18 cellular contexts compared by ENCODE assay signal in genomic region chr3:42763023-42763422, GRCh38. TPM values are rescaled to one million over a fixed set of nuclear protein-coding genes. Genes with fewer than 3 reads are reported as not detected.
A peak's percentile ranks its signal among the peaks of the same experiment; 100 is the strongest.
DNase-seq lines count a peak whose midpoint lies in the region; ATAC-seq, FAIRE-seq and TF ChIP-seq lines count a peak whose summit lies in the region.
"Had no signal": no experiment of that assay in that cellular context is flagged by ENCODE, and none has a peak within 500 bp of the region (broad histone marks: within the 10 kb centered on the region; RNA-seq: fewer than 3 reads in every experiment).

No MANE protein-coding gene starts in this region.

- H2AFZ ChIP-seq in fibroblast of lung (ENCODE audit: low read length) (no peak overlapping the region), osteoblast (ENCODE audit: low read length) (peak overlapping the region; percentile 12), PC-9 (no peak overlapping the region)
- H2AFZ ChIP-seq: parathyroid adenoma had no signal

- DNase-seq in GM18507 (ENCODE audit: extremely low spot score, insufficient read length, low read depth) (no peak), NCI-H1048 (lab: John Stamatoyannopoulos, UW) (peak; percentile 48), fibroblast of lung (ENCODE audit: low read depth in 2 of 2) (peak; percentile 57 to 78), osteoblast (ENCODE audit: insufficient read length, low spot score, missing footprints) (no peak), SJCRH30 (no peak), PC-9 (no peak), left lung (no peak)
- DNase-seq in activated effector memory CD4-positive, alpha-beta T cell treated with anti-CD3 and anti-CD28 coated beads, Interleukin-2, amount 50 U/mL, for 16 hours, result no peak
- DNase-seq: activated CD8-positive, alpha-beta memory T cell treated with anti-CD3 and anti-CD28 coated beads, Interleukin-2, amount 50 U/mL, for 48 hours; C1 segment of cervical spinal cord; effector CD8-positive, alpha-beta T cell; mesendoderm; NCI-H748 treated with DMSO at 0.1 percent for 48 hours; stimulated activated naive CD4-positive, alpha-beta T cell treated with Interleukin-2 at 50 U/mL for 16 hours had no signal

- H3K4me1 ChIP-seq in fibroblast of lung (ENCODE audit: control insufficient read depth, extremely low read depth, insufficient read depth, low read length) (peaks cover 4% of the 10 kb centered on the region), osteoblast (ENCODE audit: insufficient read depth, low read length) (peaks cover 10% of the 10 kb centered on the region), SJCRH30 (no peaks in the 10 kb centered on the region), PC-9 (replicated peaks; ENCODE audit: insufficient read depth) (peaks cover 7% of the 10 kb centered on the region; the same call in 1 of the 2 replicates), left lung (peaks cover 0 to 44% of the 10 kb centered on the region in 2 donors)
- H3K4me1 ChIP-seq: parathyroid adenoma had no signal

- intact Hi-C loops in PC-9 (cut with micrococcal nuclease; ENCODE audit: unreplicated experiment), result no loop called here
- intact Hi-C loops in left lung (cut with DNase I), result no loop called here

- no peak for ATAC-seq in left lung

- no peaks in the 10 kb centered on the region for H3K9me2 ChIP-seq in PC-9 (ENCODE audit: insufficient read depth)

- FAIRE-seq in GM18507 (lab: Jason Lieb, UNC), result peak; percentile 46
- FAIRE-seq: G401.6 had no signal

- BruUV-seq in PC-9 (replicated peaks; lab: Mats Ljungman, UMichigan), result no TSS peak

- peaks cover 6% of the 10 kb centered on the region for H3K27me3 ChIP-seq in fibroblast of lung (ENCODE audit: control insufficient read depth, insufficient read depth, low read length)
- peaks cover 6% of the 10 kb centered on the region for H3K27me3 ChIP-seq in osteoblast (ENCODE audit: insufficient read depth, low read length)
- H3K27me3 ChIP-seq in SJCRH30, result no peaks in the 10 kb centered on the region
- no peaks in the 10 kb centered on the region for H3K27me3 ChIP-seq in PC-9 (ENCODE audit: insufficient read depth, low read depth)
- H3K27me3 ChIP-seq in left lung, result no peaks in the 10 kb centered on the region

- peaks cover 9% of the 10 kb centered on the region for H3F3A ChIP-seq in PC-9 (ENCODE audit: insufficient read depth, low read depth)

- TF ChIP-seq CTCF in fibroblast of lung (conservative IDR thresholded peaks at IDR 0.05 in 1 of 2, IDR thresholded peaks at IDR 0.05 in 1 of 2; ENCODE audit: low read depth in 1 of 2, low read length in 2 of 2) (no peak), osteoblast (IDR thresholded peaks at IDR 0.05; ENCODE audit: extremely low read depth, low read depth, low read length) (no peak), PC-9 (conservative IDR thresholded peaks at IDR 0.05) (no peak), left lung (IDR thresholded peaks at IDR 0.05) (no peak)

- H3K27ac ChIP-seq in fibroblast of lung (ENCODE audit: insufficient read depth, low read length), result no peak overlapping the region
- H3K27ac ChIP-seq in osteoblast (ENCODE audit: low read depth, low read length), result no peak overlapping the region
- H3K27ac ChIP-seq in SJCRH30, result no peak overlapping the region
- H3K27ac ChIP-seq in PC-9, result no peak overlapping the region
- H3K27ac ChIP-seq in left lung, result peak overlapping the region in 1 of 2 donors; percentile 83
- H3K27ac ChIP-seq: parathyroid adenoma had no signal

- H3K79me2 ChIP-seq in fibroblast of lung (ENCODE audit: control insufficient read depth, insufficient read depth, low read length), result no peaks in the 10 kb centered on the region
- H3K79me2 ChIP-seq in osteoblast (ENCODE audit: insufficient read depth, low read length), result no peaks in the 10 kb centered on the region
- no peaks in the 10 kb centered on the region for H3K79me2 ChIP-seq in PC-9 (ENCODE audit: low read depth)
- H3K79me2 ChIP-seq: parathyroid adenoma had no signal

- no peak overlapping the region for H3K9ac ChIP-seq in fibroblast of lung (ENCODE audit: insufficient read depth, low read length)
- H3K9ac ChIP-seq: parathyroid adenoma had no signal

- H3K9me3 ChIP-seq in fibroblast of lung (ENCODE audit: control insufficient read depth, insufficient read depth, low read depth, low read length) (no peaks in the 10 kb centered on the region), osteoblast (ENCODE audit: low read depth, low read length) (no peaks in the 10 kb centered on the region), SJCRH30 (replicated peaks) (no peaks in the 10 kb centered on the region), PC-9 (ENCODE audit: insufficient read depth, low read depth) (no peaks in the 10 kb centered on the region; the same call in 1 of the 2 replicates), left lung (no peaks in the 10 kb centered on the region)

- no peak overlapping the region for H3K4me2 ChIP-seq in fibroblast of lung (ENCODE audit: extremely low read depth, insufficient read depth, low read length)
- peak overlapping the region; percentile 37 for H3K4me2 ChIP-seq in osteoblast (ENCODE audit: insufficient read depth, low read length)
- no peak overlapping the region for H3K4me2 ChIP-seq in PC-9

- H3K36me3 ChIP-seq in fibroblast of lung (ENCODE audit: control insufficient read depth, insufficient read depth, low read length) (no peaks in the 10 kb centered on the region), osteoblast (ENCODE audit: insufficient read depth, low read length) (no peaks in the 10 kb centered on the region), SJCRH30 (no peaks in the 10 kb centered on the region), PC-9 (ENCODE audit: low read depth) (no peaks in the 10 kb centered on the region), left lung (no peaks in the 10 kb centered on the region)

- no peak overlapping the region for H3K4me3 ChIP-seq in fibroblast of lung (replicated peaks in 1 of 4; ENCODE audit: control extremely low read depth in 1 of 4, insufficient read depth in 1 of 4, low read depth in 3 of 4, low read length in 4 of 4)
- H3K4me3 ChIP-seq in osteoblast (ENCODE audit: insufficient read depth, low read length), result no peak overlapping the region
- no peak overlapping the region for H3K4me3 ChIP-seq in SJCRH30
- no peak overlapping the region for H3K4me3 ChIP-seq in PC-9
- no peak overlapping the region for H3K4me3 ChIP-seq in left lung

- CTCF ChIA-PET in PC-9 (lab: Charles Lee), result no interaction called here

- no peaks in the 10 kb centered on the region for H4K20me1 ChIP-seq in fibroblast of lung (ENCODE audit: control insufficient read depth, extremely low read depth, insufficient read depth, low read length)
- no peaks in the 10 kb centered on the region for H4K20me1 ChIP-seq in osteoblast (ENCODE audit: insufficient read depth, low read length)
- no peaks in the 10 kb centered on the region for H4K20me1 ChIP-seq in PC-9 (ENCODE audit: insufficient read depth)

- POLR2A ChIA-PET in PC-9 (lab: Charles Lee; ENCODE audit: unreplicated experiment), result no interaction called here

RNA-seq across cellular contexts. Expression of gene CCDC13, which starts 10.0 kb away (rescaled TPM):
- total RNA-seq in fibroblast of lung, result 0.51 and 0.66 TPM in 2 replicates
- polyA plus RNA-seq in fibroblast of lung, result 0.41 and 0.43 TPM in 2 replicates
- 0.36 and 0.56 TPM in 2 replicates for polyA plus RNA-seq in fibroblast of lung (2012)
- not detected in 2 replicates for polyA minus RNA-seq in fibroblast of lung (ENCODE audit: low replicate concordance)
- total RNA-seq in osteoblast, result 0.72 and 0.88 TPM in 2 replicates
- 0.33 and 0.34 TPM in 2 replicates for total RNA-seq in SJCRH30 (2014; rRNA removed; shearing (Covaris generic))
- 0.41 TPM in 1 of 2 replicates, not detected in the other for total RNA-seq in PC-9 (2021)
- total RNA-seq in left lung, result 1 to 10 TPM in 1 of 2 donors, under 1 TPM in 1; 0.90 to 2.9 TPM
- total RNA-seq: HT-29 had no signal

RNA-seq across cellular contexts. Expression of gene HIGD1A, which starts 41.3 kb away (rescaled TPM):
- total RNA-seq in fibroblast of lung (98.6 and 121 TPM in 2 replicates), osteoblast (86.6 and 88.3 TPM in 2 replicates), PC-9 (2021) (48.2 and 69.7 TPM in 2 replicates), left lung (10 to 100 TPM; 81.3 to 95.2 TPM)
- polyA plus RNA-seq in fibroblast of lung, result 245 and 257 TPM in 2 replicates
- polyA plus RNA-seq in fibroblast of lung (2012), result 135 and 146 TPM in 2 replicates
- 3.8 and 4.3 TPM in 2 replicates for polyA minus RNA-seq in fibroblast of lung (ENCODE audit: low replicate concordance)
- total RNA-seq in SJCRH30 (2014; rRNA removed; shearing (Covaris generic)), result 155 and 171 TPM in 2 replicates

RNA-seq across cellular contexts. Expression of gene ACKR2, which starts 46.2 kb away (rescaled TPM):
- total RNA-seq in fibroblast of lung (under 0.01 and 0.26 TPM in 2 replicates), osteoblast (under 0.01 TPM in 1 of 2 replicates, not detected in the other), PC-9 (2021) (1.0 and 2.9 TPM in 2 replicates), left lung (1 to 10 TPM; 2.5 to 7.9 TPM)
- 0.12 and 0.19 TPM in 2 replicates for polyA plus RNA-seq in fibroblast of lung
- polyA plus RNA-seq in fibroblast of lung (2012), result 0.16 TPM in 1 of 2 replicates, not detected in the other
- not detected in 2 replicates for polyA minus RNA-seq in fibroblast of lung (ENCODE audit: low replicate concordance)
- not detected in 2 replicates for total RNA-seq in SJCRH30 (2014; rRNA removed; shearing (Covaris generic))
- total RNA-seq: HT-29, SK-MEL-5 had no signal

Comparison
In these comparisons a context has a peak if more than half of its experiments do, and no peak if none do; other contexts are left out.
1. DNase-seq: peak in NCI-H1048 (single experiment) and fibroblast of lung (2 of 2); none in GM18507 (single experiment), osteoblast (single experiment), SJCRH30 (0 of 2), activated effector memory CD4-positive, alpha-beta T cell treated with anti-CD3 and anti-CD28 coated beads, Interleukin-2, amount 50 U/mL, for 16 hours (single experiment), PC-9 (0 of 2) and left lung (0 of 2).